ENCODE assay signal across 19 cellular contexts in genomic region chr13:28177327-28177726, GRCh38. TPM values are rescaled to one million over a fixed set of nuclear protein-coding genes. Genes with fewer than 3 reads are reported as not detected.
A peak's percentile ranks its signal among the peaks of the same experiment; 100 is the strongest.
DNase-seq lines count a peak whose midpoint lies in the region; FAIRE-seq and TF ChIP-seq lines count a peak whose summit lies in the region.
"Had no signal": no experiment of that assay in that cellular context is flagged by ENCODE, and none has a peak within 500 bp of the region (broad histone marks: within the 10 kb centered on the region; RNA-seq: fewer than 3 reads in every experiment).

No MANE protein-coding gene starts in this region.

- CTCF ChIA-PET in HEK293T (lab: Yijun Ruan, JAX) (no interaction called here), PC-9 (lab: Charles Lee) (no interaction called here)

- no peak for TF ChIP-seq CTCF in 22Rv1 (IDR thresholded peaks at IDR 0.05)
- no peak for TF ChIP-seq CTCF in PC-9 (conservative IDR thresholded peaks at IDR 0.05)

- H3K79me2 ChIP-seq in PC-9 (ENCODE audit: low read depth): peaks cover 66% of the 10 kb centered on the region

- 0 out of 2 replicates have a peak, but pooled peaks cover 3% of the 10 kb centered on the region for H3K9me3 ChIP-seq in PC-9 (ENCODE audit: insufficient read depth, low read depth)
- H3K9me3 ChIP-seq: A549, Caco-2, HAP-1 had no signal

- H3K27ac ChIP-seq in 22Rv1 (peak overlapping the region; percentile 19; the same call in 1 of the 2 replicates), PC-9 (peak overlapping the region; percentile 33)
- H3K27ac ChIP-seq: A549 had no signal

- POLR2A ChIA-PET in HEK293T (lab: Yijun Ruan, JAX): interaction anchor here (1.1 kb wide), 1 partner anchor 29 kb away, joined by 3 read pairs; no protein-coding TSS in a partner anchor
- POLR2A ChIA-PET in PC-9 (lab: Charles Lee; ENCODE audit: unreplicated experiment): no interaction called here

- no peak overlapping the region for H3K4me3 ChIP-seq in PC-9
- H3K4me3 ChIP-seq: A549, HAP-1 had no signal

- no peaks in the 10 kb centered on the region for H3K9me2 ChIP-seq in PC-9 (ENCODE audit: insufficient read depth)

- no peak overlapping the region for H3K4me3 Mint-ChIP-seq in activated T-helper 1 cell treated with anti-CD3 and anti-CD28 coated beads, Interleukin-12 subunit alpha, Interleukin-12 subunit beta, Interleukin-2, Interleukin-4 antibody, amounts not matched to agents 30 ng/mL and 10 ng/mL and 1 ng/mL, durations not matched to agents 14 hours and 24 hours and 36 hours
- H3K4me3 Mint-ChIP-seq: CD4-positive, alpha-beta memory T cell had no signal

- H3K27ac Mint-ChIP-seq in activated T-helper 1 cell treated with anti-CD3 and anti-CD28 coated beads, Interleukin-12 subunit alpha, Interleukin-12 subunit beta, Interleukin-2, Interleukin-4 antibody, amounts not matched to agents 30 ng/mL and 10 ng/mL and 1 ng/mL, durations not matched to agents 14 hours and 24 hours and 36 hours: no peak overlapping the region

- H3K36me3 ChIP-seq in PC-9 (ENCODE audit: low read depth): peaks cover 7% of the 10 kb centered on the region

- peaks cover 43% of the 10 kb centered on the region for H3F3A ChIP-seq in PC-9 (ENCODE audit: insufficient read depth, low read depth)

- H4K20me1 ChIP-seq in PC-9 (ENCODE audit: insufficient read depth): no peaks in the 10 kb centered on the region

- H3K36me3 Mint-ChIP-seq in activated T-helper 1 cell treated with anti-CD3 and anti-CD28 coated beads, Interleukin-12 subunit alpha, Interleukin-12 subunit beta, Interleukin-2, Interleukin-4 antibody, amounts not matched to agents 30 ng/mL and 10 ng/mL and 1 ng/mL, durations not matched to agents 14 hours and 24 hours and 36 hours (ENCODE audit: low read depth): peaks cover 17% of the 10 kb centered on the region

- BruUV-seq in PC-9 (replicated peaks; lab: Mats Ljungman, UMichigan): no TSS peak

- no peak for DNase-seq in HEK293T (ENCODE audit: extremely low spot score)
- peak in 1 of 2 experiments; percentile 57 for DNase-seq in PC-9
- no peak for DNase-seq in COLO829 (ENCODE audit: low spot score)
- DNase-seq in activated T-helper 1 cell treated with anti-CD3 and anti-CD28 coated beads, Interleukin-12 subunit alpha, Interleukin-12 subunit beta, Interleukin-2, Interleukin-4 antibody, amounts not matched to agents 30 ng/mL and 10 ng/mL and 1 ng/mL, durations not matched to agents 14 hours and 24 hours and 36 hours (ENCODE audit: low spot score): no peak
- DNase-seq in activated naive CD4-positive, alpha-beta T cell treated with anti-CD3 and anti-CD28 coated beads, Interleukin-2, amount 50 U/mL, for 16 hours: no peak
- no peak for DNase-seq in cerebellar nuclear complex (lab: John Stamatoyannopoulos, UW)
- DNase-seq: 8988T; C1 segment of cervical spinal cord; Caco-2; CD4-positive, alpha-beta memory T cell; DMS153; DND-41; GOT3 had no signal

- H3K4me1 ChIP-seq in PC-9 (replicated peaks; ENCODE audit: insufficient read depth): peaks cover 74% of the 10 kb centered on the region
- H3K4me1 ChIP-seq: Caco-2, HAP-1 had no signal

- no peak overlapping the region for H2AFZ ChIP-seq in PC-9

- FAIRE-seq in islet of Langerhans (lab: Jason Lieb, UNC): peak; percentile 24
- FAIRE-seq: A549, GM12892, H54 had no signal

- H3K27me3 ChIP-seq in PC-9 (ENCODE audit: insufficient read depth, low read depth): no peaks in the 10 kb centered on the region

- intact Hi-C loops in PC-9 (cut with micrococcal nuclease; ENCODE audit: unreplicated experiment): no loop called here
- intact Hi-C loops in activated T-helper 1 cell treated with anti-CD3 and anti-CD28 coated beads, Interleukin-12 subunit alpha, Interleukin-12 subunit beta, Interleukin-2, Interleukin-4 antibody, amounts not matched to agents 30 ng/mL and 10 ng/mL and 1 ng/mL, durations not matched to agents 14 hours and 24 hours and 36 hours (cut with micrococcal nuclease): no loop called here

- H3K27me3 Mint-ChIP-seq in activated T-helper 1 cell treated with anti-CD3 and anti-CD28 coated beads, Interleukin-12 subunit alpha, Interleukin-12 subunit beta, Interleukin-2, Interleukin-4 antibody, amounts not matched to agents 30 ng/mL and 10 ng/mL and 1 ng/mL, durations not matched to agents 14 hours and 24 hours and 36 hours (ENCODE audit: insufficient read depth): no peaks in the 10 kb centered on the region
- H3K27me3 Mint-ChIP-seq: CD4-positive, alpha-beta memory T cell had no signal

- no peaks in the 10 kb centered on the region for H3K9me3 Mint-ChIP-seq in activated T-helper 1 cell treated with anti-CD3 and anti-CD28 coated beads, Interleukin-12 subunit alpha, Interleukin-12 subunit beta, Interleukin-2, Interleukin-4 antibody, amounts not matched to agents 30 ng/mL and 10 ng/mL and 1 ng/mL, durations not matched to agents 14 hours and 24 hours and 36 hours
- H3K9me3 Mint-ChIP-seq: CD4-positive, alpha-beta memory T cell had no signal

- peaks cover 5% of the 10 kb centered on the region for H3K4me1 Mint-ChIP-seq in activated T-helper 1 cell treated with anti-CD3 and anti-CD28 coated beads, Interleukin-12 subunit alpha, Interleukin-12 subunit beta, Interleukin-2, Interleukin-4 antibody, amounts not matched to agents 30 ng/mL and 10 ng/mL and 1 ng/mL, durations not matched to agents 14 hours and 24 hours and 36 hours (ENCODE audit: low read depth)

- peak overlapping the region; percentile 10; the same call in 1 of the 2 replicates for H3K4me2 ChIP-seq in PC-9
- H3K4me2 ChIP-seq: A549 had no signal

TF ChIP-seq in HEK293T, 16 proteins besides CTCF, POLR2A, EP300 and RAD21:
- no peak for TF ChIP-seq SUZ12 (IDR thresholded peaks at IDR 0.05)
- TF ChIP-seq L3MBTL2 (conservative IDR thresholded peaks at IDR 0.05): no peak
- TF ChIP-seq FOXA1 (IDR thresholded peaks at IDR 0.05): 0 out of 2 replicates have a peak, but pooled peaks have one; percentile 25
- TF ChIP-seq ZNF384 (IDR thresholded peaks at IDR 0.05): no peak
- no peak for TF ChIP-seq LEF1 (IDR thresholded peaks at IDR 0.05; ENCODE audit: borderline replicate concordance)
TF ChIP-seq in HEK293T: peak in this region for 1.

RNA-seq across cellular contexts. Expression of gene PAN3, which starts 39.0 kb away (rescaled TPM):
- total RNA-seq in PC-9 (2021): 29.2 and 34.6 TPM in 2 replicates
- 36.1 and 37.0 TPM in 2 replicates for total RNA-seq in activated T-helper 1 cell treated with anti-CD3 and anti-CD28 coated beads, Interleukin-12 subunit alpha, Interleukin-12 subunit beta, Interleukin-2, Interleukin-4 antibody, amounts not matched to agents 30 ng/mL and 10 ng/mL and 1 ng/mL, durations not matched to agents 14 hours and 24 hours and 36 hours
